In genomic region chr6:112179631-112180030, GRCh38 we compare ENCODE assay signal across 6 cellular contexts.
"Had no signal": no experiment of that assay in that cellular context is flagged by ENCODE, and none has a peak within 500 bp of the region (broad histone marks: within the 10 kb centered on the region; RNA-seq: fewer than 3 reads in every experiment).

No MANE protein-coding gene starts in this region.

- DNase-seq: T1000 had no signal

- H3K27ac ChIP-seq: breast epithelium, dorsolateral prefrontal cortex, heart right ventricle, VCaP had no signal

- H3K4me1 ChIP-seq: breast epithelium had no signal

- H3K27me3 ChIP-seq: breast epithelium, dorsolateral prefrontal cortex, heart right ventricle had no signal

- H3K36me3 ChIP-seq: breast epithelium had no signal

- H3K9me3 ChIP-seq: breast epithelium, heart right ventricle had no signal

- H3K4me3 ChIP-seq: breast epithelium, dorsolateral prefrontal cortex, heart right ventricle, smooth muscle cell had no signal
